32 cellular contexts compared by ENCODE assay signal in genomic region chr3:189080745-189081144, GRCh38.
"Had no signal": no experiment of that assay in that cellular context is flagged by ENCODE, and none has a peak within 500 bp of the region (broad histone marks: within the 10 kb centered on the region; RNA-seq: fewer than 3 reads in every experiment).

No MANE protein-coding gene starts in this region.

- H3K4me1 ChIP-seq: adrenal gland, body of pancreas, breast epithelium had no signal

- H3K27ac Mint-ChIP-seq: activated B cell treated with CpG ODN at 0.5 μM for 24 hours; activated CD4-positive, alpha-beta memory T cell treated with anti-CD3 and anti-CD28 coated beads, Interleukin-2, amount 10 ng/mL, durations not matched to agents 7 days and 5 days; activated CD4-positive, alpha-beta T cell treated with anti-CD3 and anti-CD28 coated beads, Interleukin-2, amount 10 ng/mL, durations not matched to agents 24 days and 14 days; activated CD8-positive, alpha-beta T cell treated with anti-CD3 and anti-CD28 coated beads, Interleukin-2, amount 10 ng/mL, durations not matched to agents 7 days and 5 days; activated naive CD4-positive, alpha-beta T cell treated with anti-CD3 and anti-CD28 coated beads, Interleukin-2, amount 10 ng/mL, durations not matched to agents 7 days and 5 days; activated naive CD4-positive, alpha-beta T cell treated with anti-CD3 and anti-CD28 coated beads, Interleukin-2, amount 50 U/mL, for 24 hours; activated naive CD8-positive, alpha-beta T cell; activated naive CD8-positive, alpha-beta T cell treated with anti-CD3 and anti-CD28 coated beads, Interleukin-2, amount 10 ng/mL, durations not matched to agents 7 days and 5 days; activated T-cell treated with anti-CD3 and anti-CD28 coated beads, Interleukin-2, amount 50 U/mL, for 24 hours; activated T-helper 2 cell treated with anti-CD3 and anti-CD28 coated beads, Interferon-gamma antibody, Interleukin-2, Interleukin-4, amounts not matched to agents 10 μg/mL and 5 μg/mL and 100 μg/mL, durations not matched to agents 14 hours and 24 hours and 36 hours; T-helper 1 cell treated with Interleukin-12 subunit alpha and Interleukin-12 subunit beta and Interleukin-4 antibody, amounts not matched to agents 30 μg/mL and 1 μg/mL, for 36 hours; T-helper 2 cell treated with Interferon-gamma antibody and Interleukin-4, amounts not matched to agents 5 μg/mL and 100 μg/mL, for 36 hours had no signal

- DNase-seq: activated B cell treated with CpG ODN at 0.5 μM for 24 hours; activated CD4-positive, alpha-beta memory T cell treated with anti-CD3 and anti-CD28 coated beads, Interleukin-2, amount 10 ng/mL, durations not matched to agents 7 days and 5 days; activated CD4-positive, alpha-beta T cell treated with anti-CD3 and anti-CD28 coated beads for 4 hours; activated CD4-positive, alpha-beta T cell treated with anti-CD3 and anti-CD28 coated beads, Interleukin-2, amount 10 ng/mL, durations not matched to agents 24 days and 14 days; activated CD4-positive, alpha-beta T cell treated with anti-CD3 and anti-CD28 coated beads, Interleukin-2, amount 50 U/mL, for 1 hour; activated CD4-positive, alpha-beta T cell treated with anti-CD3 and anti-CD28 coated beads, Interleukin-2, amount 50 U/mL, for 48 hours; activated CD4-positive, CD25-positive, alpha-beta regulatory T cell treated with anti-CD3 and anti-CD28 coated beads, Interleukin-2, amount 50 U/mL, for 72 hours; activated CD8-positive, alpha-beta memory T cell treated with anti-CD3 and anti-CD28 coated beads, Interleukin-2, amount 50 U/mL, for 48 hours; activated CD8-positive, alpha-beta T cell treated with anti-CD3 and anti-CD28 coated beads, Interleukin-2, amount 10 ng/mL, durations not matched to agents 7 days and 5 days; activated effector memory CD4-positive, alpha-beta T cell treated with Interleukin-2 at 50 U/mL for 16 hours; activated gamma-delta T cell; activated naive CD4-positive, alpha-beta T cell treated with anti-CD3 and anti-CD28 coated beads, Interleukin-2, amount 10 ng/mL, durations not matched to agents 7 days and 5 days; activated naive CD4-positive, alpha-beta T cell treated with Interleukin-2 at 50 U/mL for 16 hours; activated naive CD8-positive, alpha-beta T cell treated with anti-CD3 and anti-CD28 coated beads, Interleukin-2, amount 10 ng/mL, durations not matched to agents 7 days and 5 days; activated T-cell treated with anti-CD3 and anti-CD28 coated beads, Interleukin-2, amount 50 U/mL, for 24 hours; activated T-cell treated with anti-CD3 and anti-CD28 coated beads, Interleukin-2, amount 50 U/mL, for 48 hours; adrenal gland; amniotic stem cell; aorta; body of pancreas; brain microvascular endothelial cell; central memory CD4-positive, alpha-beta T cell; cerebellar nuclear complex; T-helper 1 cell; T-helper 9 cell had no signal

- H3K4me3 ChIP-seq: adrenal gland, body of pancreas, breast epithelium had no signal

- H3K27me3 Mint-ChIP-seq: activated CD4-positive, alpha-beta memory T cell treated with anti-CD3 and anti-CD28 coated beads, Interleukin-2, amount 10 ng/mL, durations not matched to agents 7 days and 5 days; activated naive CD4-positive, alpha-beta T cell treated with anti-CD3 and anti-CD28 coated beads, Interleukin-2, amount 50 U/mL, for 24 hours; activated naive CD8-positive, alpha-beta T cell; activated naive CD8-positive, alpha-beta T cell treated with anti-CD3 and anti-CD28 coated beads, Interleukin-2, amount 10 ng/mL, durations not matched to agents 7 days and 5 days; activated T-cell treated with anti-CD3 and anti-CD28 coated beads, Interleukin-2, amount 50 U/mL, for 24 hours had no signal

- H3K27me3 ChIP-seq: adrenal gland, body of pancreas, brain microvascular endothelial cell, breast epithelium had no signal

- H3K36me3 Mint-ChIP-seq: activated naive CD4-positive, alpha-beta T cell treated with anti-CD3 and anti-CD28 coated beads, Interleukin-2, amount 10 ng/mL, durations not matched to agents 7 days and 5 days; activated naive CD4-positive, alpha-beta T cell treated with anti-CD3 and anti-CD28 coated beads, Interleukin-2, amount 50 U/mL, for 24 hours; activated naive CD8-positive, alpha-beta T cell; activated naive CD8-positive, alpha-beta T cell treated with anti-CD3 and anti-CD28 coated beads, Interleukin-2, amount 10 ng/mL, durations not matched to agents 7 days and 5 days had no signal

- H3K9me3 ChIP-seq: adrenal gland, body of pancreas, breast epithelium had no signal

- H3K4me3 Mint-ChIP-seq: activated B cell treated with CpG ODN at 0.5 μM for 24 hours; activated CD4-positive, alpha-beta memory T cell treated with anti-CD3 and anti-CD28 coated beads, Interleukin-2, amount 10 ng/mL, durations not matched to agents 7 days and 5 days; activated CD4-positive, alpha-beta T cell treated with anti-CD3 and anti-CD28 coated beads, Interleukin-2, amount 10 ng/mL, durations not matched to agents 24 days and 14 days; activated CD8-positive, alpha-beta T cell treated with anti-CD3 and anti-CD28 coated beads, Interleukin-2, amount 10 ng/mL, durations not matched to agents 7 days and 5 days; activated naive CD4-positive, alpha-beta T cell treated with anti-CD3 and anti-CD28 coated beads, Interleukin-2, amount 10 ng/mL, durations not matched to agents 7 days and 5 days; activated naive CD4-positive, alpha-beta T cell treated with anti-CD3 and anti-CD28 coated beads, Interleukin-2, amount 50 U/mL, for 24 hours; activated naive CD8-positive, alpha-beta T cell; activated naive CD8-positive, alpha-beta T cell treated with anti-CD3 and anti-CD28 coated beads, Interleukin-2, amount 10 ng/mL, durations not matched to agents 7 days and 5 days; activated T-cell treated with anti-CD3 and anti-CD28 coated beads, Interleukin-2, amount 50 U/mL, for 24 hours; T-helper 1 cell treated with Interleukin-12 subunit alpha and Interleukin-12 subunit beta and Interleukin-4 antibody, amounts not matched to agents 30 μg/mL and 1 μg/mL, for 36 hours; T-helper 2 cell treated with Interferon-gamma antibody and Interleukin-4, amounts not matched to agents 5 μg/mL and 100 μg/mL, for 36 hours had no signal

- H3K27ac ChIP-seq: adrenal gland, body of pancreas, brain microvascular endothelial cell, breast epithelium, VCaP had no signal

- H3K36me3 ChIP-seq: adrenal gland, brain microvascular endothelial cell, breast epithelium had no signal

- H3K4me1 Mint-ChIP-seq: activated B cell treated with CpG ODN at 0.5 μM for 24 hours; activated CD4-positive, alpha-beta memory T cell treated with anti-CD3 and anti-CD28 coated beads, Interleukin-2, amount 10 ng/mL, durations not matched to agents 7 days and 5 days; activated CD4-positive, alpha-beta T cell treated with anti-CD3 and anti-CD28 coated beads, Interleukin-2, amount 10 ng/mL, durations not matched to agents 24 days and 14 days; activated naive CD4-positive, alpha-beta T cell treated with anti-CD3 and anti-CD28 coated beads, Interleukin-2, amount 10 ng/mL, durations not matched to agents 7 days and 5 days; activated naive CD4-positive, alpha-beta T cell treated with anti-CD3 and anti-CD28 coated beads, Interleukin-2, amount 50 U/mL, for 24 hours; activated naive CD8-positive, alpha-beta T cell treated with anti-CD3 and anti-CD28 coated beads, Interleukin-2, amount 10 ng/mL, durations not matched to agents 7 days and 5 days had no signal

- ATAC-seq: activated CD8-positive, alpha-beta T cell treated with anti-CD3 and anti-CD28 coated beads, Interleukin-2, amount 10 ng/mL, durations not matched to agents 7 days and 5 days; body of pancreas had no signal

- H3K9me3 Mint-ChIP-seq: activated B cell treated with CpG ODN at 0.5 μM for 24 hours; activated CD4-positive, alpha-beta memory T cell treated with anti-CD3 and anti-CD28 coated beads, Interleukin-2, amount 10 ng/mL, durations not matched to agents 7 days and 5 days; activated naive CD4-positive, alpha-beta T cell treated with anti-CD3 and anti-CD28 coated beads, Interleukin-2, amount 10 ng/mL, durations not matched to agents 7 days and 5 days; activated naive CD4-positive, alpha-beta T cell treated with anti-CD3 and anti-CD28 coated beads, Interleukin-2, amount 50 U/mL, for 24 hours; activated naive CD8-positive, alpha-beta T cell treated with anti-CD3 and anti-CD28 coated beads, Interleukin-2, amount 10 ng/mL, durations not matched to agents 7 days and 5 days; activated T-cell treated with anti-CD3 and anti-CD28 coated beads, Interleukin-2, amount 50 U/mL, for 24 hours; activated T-helper 2 cell treated with anti-CD3 and anti-CD28 coated beads, Interferon-gamma antibody, Interleukin-2, Interleukin-4, amounts not matched to agents 10 μg/mL and 5 μg/mL and 100 μg/mL, durations not matched to agents 14 hours and 24 hours and 36 hours; T-helper 1 cell treated with Interleukin-12 subunit alpha and Interleukin-12 subunit beta and Interleukin-4 antibody, amounts not matched to agents 30 μg/mL and 1 μg/mL, for 36 hours; T-helper 2 cell treated with Interferon-gamma antibody and Interleukin-4, amounts not matched to agents 5 μg/mL and 100 μg/mL, for 36 hours had no signal
